Comparison of ENCODE assay signal across 10 cellular contexts in genomic region chr9:31302620-31303418, GRCh38.
DNase-seq lines count a peak whose midpoint lies in the region; ATAC-seq lines count a peak whose summit lies in the region.
"Had no signal": no experiment of that assay in that cellular context is flagged by ENCODE, and none has a peak within 500 bp of the region (broad histone marks: within the 10 kb centered on the region; RNA-seq: fewer than 3 reads in every experiment).

No MANE protein-coding gene starts in this region.

- CTCF ChIA-PET in CD4-positive, alpha-beta memory T cell (lab: Charles Lee; ENCODE audit: partially characterized antibody): interaction anchor here (1.2 to 2.4 kb wide), 6 partner anchors 9 to 239 kb away, joined by 3 to 18 read pairs (median 4); no protein-coding TSS in a partner anchor

- H3K27me3 Mint-ChIP-seq in CD4-positive, alpha-beta memory T cell: no peaks in the 10 kb centered on the region
- H3K27me3 Mint-ChIP-seq: activated B cell treated with CpG ODN at 0.5 μM for 24 hours had no signal

- H3K27me3 ChIP-seq in CD4-positive, alpha-beta memory T cell (ENCODE audit: insufficient read depth, low read length): no peaks in the 10 kb centered on the region

- no peaks in the 10 kb centered on the region for H3K36me3 Mint-ChIP-seq in CD4-positive, alpha-beta memory T cell

- peaks cover 21 to 32% (median 26%) of the 10 kb centered on the region in 4 donors for H3K4me1 Mint-ChIP-seq in CD4-positive, alpha-beta memory T cell

- H3K9me3 Mint-ChIP-seq in CD4-positive, alpha-beta memory T cell: peaks cover 0 to 6% (median 1%) of the 10 kb centered on the region in 8 donors
- H3K9me3 Mint-ChIP-seq: activated B cell treated with CpG ODN at 0.5 μM for 24 hours had no signal

- no peaks in the 10 kb centered on the region for H3K36me3 ChIP-seq in CD4-positive, alpha-beta memory T cell (ENCODE audit: insufficient read depth, low read length)

- H3K27ac ChIP-seq in CD4-positive, alpha-beta memory T cell (ENCODE audit: low read depth, low read length): no peak overlapping the region
- H3K27ac ChIP-seq: PC-9 had no signal

- intact Hi-C loops in CD4-positive, alpha-beta memory T cell (cut with micrococcal nuclease): loop anchor here (1.0 to 10.0 kb wide), 3 partner anchors 34 to 432 kb away; no protein-coding TSS in a partner anchor

- peaks cover 25% of the 10 kb centered on the region for H3K4me1 ChIP-seq in CD4-positive, alpha-beta memory T cell (ENCODE audit: insufficient read depth, low read length)

- DNase-seq in CD4-positive, alpha-beta memory T cell: no peak
- DNase-seq in MV-4-11 (lab: John Stamatoyannopoulos, UW) (peak; percentile 1), dermis blood vessel endothelial cell (no peak), iPS-NIHi7 (ENCODE audit: extremely low spot score) (no peak), amygdala (lab: John Stamatoyannopoulos, UW) (no peak), NCI-H446 (lab: John Stamatoyannopoulos, UW) (no peak)
- DNase-seq: activated B cell treated with CpG ODN at 0.5 μM for 24 hours, PC-9 had no signal

- POLR2A ChIA-PET in CD4-positive, alpha-beta memory T cell (lab: Charles Lee; ENCODE audit: partially characterized antibody): interaction anchor here (0.8 to 1.1 kb wide), 2 partner anchors 44 to 239 kb away, joined by 3 to 4 read pairs; no protein-coding TSS in a partner anchor

- H3K4me3 Mint-ChIP-seq in CD4-positive, alpha-beta memory T cell: peak overlapping the region; percentile 0 to 77 (median 56)
- H3K4me3 Mint-ChIP-seq: activated B cell treated with CpG ODN at 0.5 μM for 24 hours had no signal

- H3K9me3 ChIP-seq in CD4-positive, alpha-beta memory T cell (ENCODE audit: control insufficient read depth in 1 of 2, low read length in 2 of 2): no peaks in the 10 kb centered on the region

- ATAC-seq in GM19035 (IDR thresholded peaks at IDR 0.05; ENCODE audit: unreplicated experiment): peak; percentile 66
- peak; percentile 82 for ATAC-seq in HG02852 (IDR thresholded peaks at IDR 0.05; ENCODE audit: unreplicated experiment)

- no peak overlapping the region for H3K4me3 ChIP-seq in CD4-positive, alpha-beta memory T cell (ENCODE audit: low read length in 2 of 2)
- H3K4me3 ChIP-seq: PC-9 had no signal

- H3K27ac Mint-ChIP-seq in CD4-positive, alpha-beta memory T cell: peak overlapping the region in 2 of 7 donors; percentile 48 to 52
- H3K27ac Mint-ChIP-seq: activated B cell treated with CpG ODN at 0.5 μM for 24 hours had no signal
